ENCODE assay signal across 14 cellular contexts in the genomic region with DNA sequence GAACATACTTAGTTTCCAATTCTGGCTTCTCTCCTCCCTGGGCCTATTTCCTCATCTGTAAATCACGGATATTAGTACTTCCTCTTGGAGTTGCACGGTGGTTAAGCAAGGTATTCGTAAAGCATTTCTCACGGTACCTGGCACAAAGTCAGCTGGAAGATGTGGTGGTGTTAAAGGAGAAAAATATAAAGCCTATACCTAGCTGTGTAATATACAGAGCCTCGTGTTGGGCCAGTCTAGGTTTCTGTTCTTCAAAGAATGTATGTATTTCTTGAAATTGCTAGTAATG. TPM values are rescaled to one million over a fixed set of nuclear protein-coding genes. Genes with fewer than 3 reads are reported as not detected.
DNase-seq lines count a peak whose midpoint lies in the region; TF ChIP-seq lines count a peak whose summit lies in the region.
"Had no signal": no experiment of that assay in that cellular context is flagged by ENCODE, and none has a peak within 500 bp of the region (broad histone marks: within the 10 kb centered on the region; RNA-seq: fewer than 3 reads in every experiment).

No MANE protein-coding gene starts in this region.

- no peaks in the 10 kb centered on the region for H3K9me3 ChIP-seq in transverse colon

- no peaks in the 10 kb centered on the region for H3K36me3 ChIP-seq in transverse colon

- H3K27ac ChIP-seq in caudate nucleus (ENCODE audit: low read depth, low read length) (peak overlapping the region; percentile 46), transverse colon (peak overlapping the region; percentile 62 to 86 (median 78))

- in situ Hi-C loops in transverse colon (cut with MboI; ENCODE audit: low pct_ligation_motif_present in 1 of 4, low pct_unique_long_range_greater_than_20kb in 1 of 4, low sequenced_read_pairs in 3 of 4), result loop anchor here in 1 of 4 donors (25.0 kb wide), 1 partner anchor 151 kb away; no protein-coding TSS in a partner anchor

- H3K4me1 ChIP-seq in transverse colon, result peaks cover 14 to 25% (median 18%) of the 10 kb centered on the region in 4 donors

- DNase-seq in SKM-1 treated with dmso at 0.1 percent for 144 hours (lab: John Stamatoyannopoulos, UW; ENCODE audit: unreplicated experiment) (peak; percentile 13), SKM-1 (lab: John Stamatoyannopoulos, UW; ENCODE audit: unreplicated experiment) (no peak), caudate nucleus (lab: John Stamatoyannopoulos, UW) (no peak), kidney tubule cell (ENCODE audit: low spot score) (peak; percentile 91), transverse colon (no peak), NCI-H146 (lab: John Stamatoyannopoulos, UW) (no peak), islet precursor cell (no peak), NCI-H2029 treated with DMSO at 0.1 percent for 48 hours (lab: John Stamatoyannopoulos, UW) (no peak)
- DNase-seq: activated CD8-positive, alpha-beta memory T cell treated with anti-CD3 and anti-CD28 coated beads, Interleukin-2, amount 50 U/mL, for 4 hours; activated naive CD8-positive, alpha-beta T cell treated with anti-CD3 and anti-CD28 coated beads, Interleukin-2, amount 10 ng/mL, durations not matched to agents 7 days and 5 days; GOT3; NCI-H1048; NCI-H345 had no signal

- intact Hi-C loops in transverse colon (cut with DNase I; ENCODE audit: low total_unique reads), result no loop called here

- TF ChIP-seq CTCF in transverse colon (IDR thresholded peaks at IDR 0.05), result no peak

- WGBS in transverse colon (ENCODE audit: low coverage in 1 of 2), 2 donors, result 34 to 48% methylated on average over 3 to 5 of the region's 5 CpGs

- TF ChIP-seq EP300 in transverse colon (IDR thresholded peaks at IDR 0.05; ENCODE audit: low read depth), result no peak

- no peak overlapping the region for H3K4me3 ChIP-seq in transverse colon

- TF ChIP-seq POLR2A in transverse colon (IDR thresholded peaks at IDR 0.05), result no peak

- no peaks in the 10 kb centered on the region for H3K27me3 ChIP-seq in transverse colon

RNA-seq across cellular contexts. Expression of gene DBX1, which starts 47.2 kb away (rescaled TPM):
- total RNA-seq in transverse colon, result not detected
- total RNA-seq: activated naive CD8-positive, alpha-beta T cell treated with anti-CD3 and anti-CD28 coated beads, Interleukin-2, amount 10 ng/mL, durations not matched to agents 7 days and 5 days; urinary bladder had no signal

Comparison
In these comparisons a context has a peak if more than half of its experiments do, and no peak if none do; other contexts are left out.
1. DNase-seq: peak in SKM-1 treated with dmso at 0.1 percent for 144 hours (single experiment) and kidney tubule cell (single experiment); none in SKM-1 (single experiment), caudate nucleus (0 of 61), transverse colon (single experiment), NCI-H146 (single experiment), islet precursor cell (single experiment) and NCI-H2029 treated with DMSO at 0.1 percent for 48 hours (single experiment).